9 cellular contexts compared by ENCODE assay signal in genomic region chr20:3239867-3240775, GRCh38. TPM values are rescaled to one million over a fixed set of nuclear protein-coding genes. Genes with fewer than 3 reads are reported as not detected.
DNase-seq lines count a peak whose midpoint lies in the region; ATAC-seq, FAIRE-seq and TF ChIP-seq lines count a peak whose summit lies in the region.
"Had no signal": no experiment of that assay in that cellular context is flagged by ENCODE, and none has a peak within 500 bp of the region (broad histone marks: within the 10 kb centered on the region; RNA-seq: fewer than 3 reads in every experiment).

No MANE protein-coding gene starts in this region.

- RAD21 ChIA-PET in GM12878 (lab: Charles Lee; ENCODE audit: unreplicated experiment): no interaction called here

- no peaks in the 10 kb centered on the region for H3K9me3 ChIP-seq in GM12878 (replicated peaks; ENCODE audit: control insufficient read depth, insufficient read depth, low read length)
- no peaks in the 10 kb centered on the region for H3K9me3 ChIP-seq in right lobe of liver

- no peaks in the 10 kb centered on the region for H3K36me3 Mint-ChIP-seq in type B pancreatic cell

- BruUV-seq in GM12878 (replicated peaks; lab: Mats Ljungman, UMichigan): no TSS peak

- peak overlapping the region; percentile 87 for H2AFZ ChIP-seq in GM12878 (ENCODE audit: control insufficient read depth, low read depth, low read length)

- H3K27ac Mint-ChIP-seq in type B pancreatic cell: peak overlapping the region; percentile 74

- peak overlapping the region; percentile 83 for H3K4me2 ChIP-seq in GM12878 (ENCODE audit: control insufficient read depth, insufficient read depth)

- peak overlapping the region; percentile 92 for H3K4me3 Mint-ChIP-seq in type B pancreatic cell

- no peak for TF ChIP-seq EP300 in GM12878 (IDR thresholded peaks at IDR 0.05; ENCODE audit: borderline replicate concordance in 1 of 2, control insufficient read depth in 1 of 2, low read depth in 2 of 2, low read length in 2 of 2)

- peaks cover 6 to 19% of the 10 kb centered on the region in 2 experiments for H3K27me3 ChIP-seq in GM12878 (replicated peaks in 1 of 2; ENCODE audit: control insufficient read depth in 2 of 2, insufficient read depth in 2 of 2, low read length in 1 of 2)
- peaks cover 0 to 7% of the 10 kb centered on the region in 2 donors for H3K27me3 ChIP-seq in right lobe of liver

- DNase-seq in activated CD4-positive, alpha-beta T cell treated with anti-CD3 and anti-CD28 coated beads, Interleukin-2, amount 50 U/mL, for 48 hours: peak; percentile 13 to 14
- DNase-seq in activated CD4-positive, alpha-beta T cell treated with anti-CD3 and anti-CD28 coated beads for 4 hours: no peak
- DNase-seq in GM12878 (ENCODE audit: low read depth, low spot score) (no peak), right lobe of liver (no peak), type B pancreatic cell (ENCODE audit: extremely low spot score, unreplicated experiment) (no peak), caudate nucleus (lab: John Stamatoyannopoulos, UW) (no peak)
- no peak for DNase-seq in activated CD4-positive, CD25-positive, alpha-beta regulatory T cell treated with anti-CD3 and anti-CD28 coated beads, Interleukin-2, amount 50 U/mL, for 72 hours
- DNase-seq: GF-D8 had no signal

- H3K36me3 ChIP-seq in GM12878 (ENCODE audit: control insufficient read depth in 2 of 2, insufficient read depth in 2 of 2, low read length in 1 of 2): no peaks in the 10 kb centered on the region
- H3K36me3 ChIP-seq in right lobe of liver: no peaks in the 10 kb centered on the region

- POLR2A ChIA-PET in GM12878 (lab: Charles Lee): no interaction called here

- WGBS in GM12878 (ENCODE audit: insufficient coverage, insufficient replicate concordance, low lambda C conversion rate, missing lambda C conversion rate): 45% methylated on average over 44 of the region's 54 CpGs
- 10% methylated on average over 35 of the region's 54 CpGs for whole genome bisulfite sequencing in right lobe of liver (ENCODE audit: insufficient coverage, low coverage, low lambda C conversion rate, missing lambda C conversion rate)

- H3K4me3 ChIP-seq in GM12878 (peak overlapping the region; percentile 75), right lobe of liver (peak overlapping the region; percentile 52 to 72 (median 70))

- H3K4me1 Mint-ChIP-seq in type B pancreatic cell (ENCODE audit: unreplicated experiment): peaks cover 6% of the 10 kb centered on the region

- no peaks in the 10 kb centered on the region for H3K79me2 ChIP-seq in GM12878 (ENCODE audit: control insufficient read depth, insufficient read depth, low read length)

- H3K9me3 Mint-ChIP-seq in type B pancreatic cell: no peaks in the 10 kb centered on the region

- no peaks in the 10 kb centered on the region for H4K20me1 ChIP-seq in GM12878 (ENCODE audit: control insufficient read depth, insufficient read depth)

- no peak overlapping the region for H3K9ac ChIP-seq in GM12878 (ENCODE audit: control insufficient read depth, insufficient read depth, low read length)

- H3K27ac ChIP-seq in GM12878 (ENCODE audit: control insufficient read depth, insufficient read depth): no peak overlapping the region
- H3K27ac ChIP-seq in right lobe of liver: no peak overlapping the region
- H3K27ac ChIP-seq in caudate nucleus (ENCODE audit: low read depth, low read length): no peak overlapping the region

- no peak for TF ChIP-seq RAD21 in GM12878 (IDR thresholded peaks at IDR 0.05; ENCODE audit: insufficient read depth, low read depth, low read length)

- ATAC-seq in GM12878: no peak
- ATAC-seq in right lobe of liver: peak in 1 of 4 donors; percentile 5
- no peak for ATAC-seq in HG03460 (IDR thresholded peaks at IDR 0.05; ENCODE audit: unreplicated experiment)

- SMC1A ChIA-PET in GM12878 (lab: Charles Lee; ENCODE audit: uncharacterized antibody, unreplicated experiment): interaction anchor here (0.9 kb wide), 1 partner anchor 21 kb away, joined by 3 read pairs; no protein-coding TSS in a partner anchor

- TF ChIP-seq POLR2A in GM12878 (IDR thresholded peaks at IDR 0.05; ENCODE audit: low read depth, low read length) (no peak), right lobe of liver (IDR thresholded peaks at IDR 0.05) (no peak)

- H3K27me3 Mint-ChIP-seq in type B pancreatic cell: peaks cover 76% of the 10 kb centered on the region

- in situ Hi-C loops in GM12878 (cut with MboI): no loop called here

- peaks cover 7% of the 10 kb centered on the region for H3K4me1 ChIP-seq in GM12878 (ENCODE audit: control insufficient read depth, insufficient read depth, low read length)
- peaks cover 0 to 17% (median 0%) of the 10 kb centered on the region in 4 donors for H3K4me1 ChIP-seq in right lobe of liver

- TF ChIP-seq CTCF in GM12878 (IDR thresholded peaks at IDR 0.05 in 2 of 3, conservative IDR thresholded peaks at IDR 0.05 in 1 of 3; ENCODE audit: control insufficient read depth in 2 of 3, extremely low read depth in 1 of 3, insufficient read depth in 1 of 3, low read depth in 3 of 3, low read length in 3 of 3) (no peak), right lobe of liver (IDR thresholded peaks at IDR 0.05) (no peak), type B pancreatic cell (conservative IDR thresholded peaks at IDR 0.05) (no peak)

- CTCF ChIA-PET in GM12878 (lab: Yijun Ruan, JAX): interaction anchor here (0.9 to 1.0 kb wide), 2 partner anchors 9 to 21 kb away, joined by 3 read pairs; no protein-coding TSS in a partner anchor

- intact Hi-C loops in GM12878 (cut with micrococcal nuclease; ENCODE audit: unreplicated experiment) (no loop called here), right lobe of liver (cut with DNase I) (no loop called here)

- FAIRE-seq in GM12878 (lab: Jason Lieb, UNC): no peak

TF ChIP-seq in GM12878, 131 proteins besides CTCF, POLR2A, EP300 and RAD21 (continues in another document):
- TF ChIP-seq BRCA1 (IDR thresholded peaks at IDR 0.05; ENCODE audit: low read depth, low read length): no peak

RNA-seq across cellular contexts. Expression of gene SLC4A11, which starts 1.1 kb away (rescaled TPM):
- 0.98 and 1.8 TPM in 2 replicates for total RNA-seq in GM12878 (2013; cell fraction: nucleolus; rRNA removed)
- total RNA-seq in GM12878 (2014; rRNA removed) (0.76 and 1.6 TPM in 2 replicates), GM12878 (2014; rRNA removed; fragmentation: Illumina TruSeq; extraction: Trizol) (0.28 and 0.40 TPM in 2 replicates), GM12878 (2021) (1.9 and 2.3 TPM in 2 replicates), right lobe of liver (under 1 TPM in 5 of 6 experiments, not detected in 1; 0.11 to 0.40 (median 0.18) TPM), type B pancreatic cell (ENCODE audit: low replicate concordance) (5.8 and 6.9 TPM in 2 replicates)
- 0.13 TPM for polyA plus RNA-seq in GM12878 (2011; ENCODE audit: low read depth)
- polyA plus RNA-seq in GM12878 (2011; rRNA removed) (0.07 TPM in 1 of 2 replicates, not detected in the other), GM12878 (2014; fragmentation: Illumina TruSeq; extraction: Trizol) (0.10 and 0.78 TPM in 2 replicates), GM12878 (2014; fragmentation: Nextera tagmentation; extraction: Ambion mirVana) (under 1 TPM; 0.15 to 0.18 TPM), GM12878 (2014; rRNA removed) (1.5 and 2.0 TPM in 2 replicates), GM12878 (2016; fragmentation: Nextera tagmentation; extraction: Ambion mirVana) (1 to 10 TPM; 1.5 to 1.9 TPM)
- polyA plus RNA-seq in GM12878 (2011; cell fraction: cytosol; rRNA removed): 0.08 and 0.09 TPM in 2 replicates
- polyA plus RNA-seq in GM12878 (2011; cell fraction: nucleus; rRNA removed): 0.78 and 0.94 TPM in 2 replicates
- 0.46 TPM in 2 replicates for polyA plus RNA-seq in GM12878 (2012)
- polyA minus RNA-seq in GM12878 (2011; rRNA and poly(A)+ RNA removed): not detected in 2 replicates
- polyA minus RNA-seq in GM12878 (2011; cell fraction: cytosol; rRNA and poly(A)+ RNA removed): not detected in 2 replicates
- 0.12 and 0.38 TPM in 2 replicates for polyA minus RNA-seq in GM12878 (2011; cell fraction: nucleus; rRNA and poly(A)+ RNA removed)

RNA-seq across cellular contexts. Expression of gene ITPA, which starts 30.8 kb away (rescaled TPM):
- 19.1 and 22.1 TPM in 2 replicates for total RNA-seq in GM12878 (2013; cell fraction: nucleolus; rRNA removed)
- total RNA-seq in GM12878 (2014; rRNA removed) (79.8 and 91.8 TPM in 2 replicates), GM12878 (2014; rRNA removed; fragmentation: Illumina TruSeq; extraction: Trizol) (46.5 and 48.4 TPM in 2 replicates), GM12878 (2021) (78.7 and 86.1 TPM in 2 replicates), right lobe of liver (10 to 100 TPM; 17.5 to 38.8 (median 26.7) TPM), type B pancreatic cell (ENCODE audit: low replicate concordance) (51.7 and 59.7 TPM in 2 replicates)
- polyA plus RNA-seq in GM12878 (2011; ENCODE audit: low read depth): 25.0 TPM
- polyA plus RNA-seq in GM12878 (2011; rRNA removed) (29.1 and 38.5 TPM in 2 replicates), GM12878 (2014; fragmentation: Illumina TruSeq; extraction: Trizol) (30.8 and 44.4 TPM in 2 replicates), GM12878 (2014; fragmentation: Nextera tagmentation; extraction: Ambion mirVana) (10 to 100 TPM in 1 of 2 experiments, 1 to 10 TPM in 1; 5.5 to 30.2 TPM), GM12878 (2014; rRNA removed) (91.2 and 103 TPM in 2 replicates), GM12878 (2016; fragmentation: Nextera tagmentation; extraction: Ambion mirVana) (100 to 1,000 TPM; 112 to 124 TPM)
- 54.5 and 77.0 TPM in 2 replicates for polyA plus RNA-seq in GM12878 (2011; cell fraction: cytosol; rRNA removed)
- 44.6 and 49.7 TPM in 2 replicates for polyA plus RNA-seq in GM12878 (2011; cell fraction: nucleus; rRNA removed)
- 43.1 and 47.7 TPM in 2 replicates for polyA plus RNA-seq in GM12878 (2012)
- polyA minus RNA-seq in GM12878 (2011; rRNA and poly(A)+ RNA removed): 8.0 and 22.7 TPM in 2 replicates
- polyA minus RNA-seq in GM12878 (2011; cell fraction: cytosol; rRNA and poly(A)+ RNA removed): 6.1 and 6.5 TPM in 2 replicates
- polyA minus RNA-seq in GM12878 (2011; cell fraction: nucleus; rRNA and poly(A)+ RNA removed): 3.1 and 7.1 TPM in 2 replicates

RNA-seq across cellular contexts. Expression of gene DDRGK1, which starts 35.6 kb away (rescaled TPM):
- 81.6 and 86.8 TPM in 2 replicates for total RNA-seq in GM12878 (2013; cell fraction: nucleolus; rRNA removed)
- total RNA-seq in GM12878 (2014; rRNA removed) (38.7 and 41.1 TPM in 2 replicates), GM12878 (2014; rRNA removed; fragmentation: Illumina TruSeq; extraction: Trizol) (28.3 and 31.2 TPM in 2 replicates), GM12878 (2021) (40.2 and 55.2 TPM in 2 replicates), right lobe of liver (10 to 100 TPM; 55.0 to 76.1 (median 60.1) TPM), type B pancreatic cell (ENCODE audit: low replicate concordance) (56.7 and 61.6 TPM in 2 replicates)
- 25.0 TPM for polyA plus RNA-seq in GM12878 (2011; ENCODE audit: low read depth)
- polyA plus RNA-seq in GM12878 (2011; rRNA removed) (27.8 and 40.7 TPM in 2 replicates), GM12878 (2014; fragmentation: Illumina TruSeq; extraction: Trizol) (9.5 and 21.0 TPM in 2 replicates), GM12878 (2014; fragmentation: Nextera tagmentation; extraction: Ambion mirVana) (1 to 10 TPM; 4.0 to 8.9 TPM), GM12878 (2014; rRNA removed) (40.8 and 45.0 TPM in 2 replicates), GM12878 (2016; fragmentation: Nextera tagmentation; extraction: Ambion mirVana) (10 to 100 TPM; 42.0 to 49.5 TPM)
- 40.9 and 41.6 TPM in 2 replicates for polyA plus RNA-seq in GM12878 (2011; cell fraction: cytosol; rRNA removed)
- 77.0 and 80.1 TPM in 2 replicates for polyA plus RNA-seq in GM12878 (2011; cell fraction: nucleus; rRNA removed)
- polyA plus RNA-seq in GM12878 (2012): 34.0 and 39.2 TPM in 2 replicates
- polyA minus RNA-seq in GM12878 (2011; rRNA and poly(A)+ RNA removed): 14.2 and 17.7 TPM in 2 replicates
- 10.0 and 19.3 TPM in 2 replicates for polyA minus RNA-seq in GM12878 (2011; cell fraction: cytosol; rRNA and poly(A)+ RNA removed)
- 10.9 and 14.4 TPM in 2 replicates for polyA minus RNA-seq in GM12878 (2011; cell fraction: nucleus; rRNA and poly(A)+ RNA removed)

Comparison
In these comparisons a context has a peak if more than half of its experiments do, and no peak if none do; other contexts are left out.
1. DNase-seq: peak in activated CD4-positive, alpha-beta T cell treated with anti-CD3 and anti-CD28 coated beads, Interleukin-2, amount 50 U/mL, for 48 hours (2 of 2); none in activated CD4-positive, alpha-beta T cell treated with anti-CD3 and anti-CD28 coated beads for 4 hours (0 of 2), GM12878 (single experiment), right lobe of liver (0 of 3), type B pancreatic cell (single experiment), activated CD4-positive, CD25-positive, alpha-beta regulatory T cell treated with anti-CD3 and anti-CD28 coated beads, Interleukin-2, amount 50 U/mL, for 72 hours (single experiment) and caudate nucleus (0 of 61).